In the genomic region with DNA sequence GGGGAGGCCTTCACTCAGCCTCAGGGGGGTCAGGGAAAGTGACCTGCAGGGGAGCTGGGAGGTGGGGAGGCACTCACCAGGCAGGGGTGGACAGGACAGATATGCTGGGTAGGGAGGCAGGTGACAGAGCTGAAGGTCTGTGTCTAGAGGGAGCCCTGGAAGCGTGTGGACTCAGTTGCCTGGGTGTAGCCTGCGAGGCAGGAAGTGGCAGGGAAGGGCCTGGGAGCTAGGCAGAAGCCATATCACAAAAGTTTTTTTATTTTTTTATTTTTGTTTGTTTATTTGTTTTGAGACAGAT, we compare ENCODE assay signal across 1 cellular context.
TF ChIP-seq lines count a peak whose summit lies in the region.

No MANE protein-coding gene starts in this region.

TF ChIP-seq in HepG2, 621 proteins besides CTCF, POLR2A, EP300 and RAD21:
- no peak for TF ChIP-seq JUNB (CRISPR knock-in tag; IDR thresholded peaks at IDR 0.05; ENCODE audit: borderline replicate concordance)
- no peak for TF ChIP-seq SRY (CRISPR knock-in tag; IDR thresholded peaks at IDR 0.05)
- TF ChIP-seq, protein P1, sequence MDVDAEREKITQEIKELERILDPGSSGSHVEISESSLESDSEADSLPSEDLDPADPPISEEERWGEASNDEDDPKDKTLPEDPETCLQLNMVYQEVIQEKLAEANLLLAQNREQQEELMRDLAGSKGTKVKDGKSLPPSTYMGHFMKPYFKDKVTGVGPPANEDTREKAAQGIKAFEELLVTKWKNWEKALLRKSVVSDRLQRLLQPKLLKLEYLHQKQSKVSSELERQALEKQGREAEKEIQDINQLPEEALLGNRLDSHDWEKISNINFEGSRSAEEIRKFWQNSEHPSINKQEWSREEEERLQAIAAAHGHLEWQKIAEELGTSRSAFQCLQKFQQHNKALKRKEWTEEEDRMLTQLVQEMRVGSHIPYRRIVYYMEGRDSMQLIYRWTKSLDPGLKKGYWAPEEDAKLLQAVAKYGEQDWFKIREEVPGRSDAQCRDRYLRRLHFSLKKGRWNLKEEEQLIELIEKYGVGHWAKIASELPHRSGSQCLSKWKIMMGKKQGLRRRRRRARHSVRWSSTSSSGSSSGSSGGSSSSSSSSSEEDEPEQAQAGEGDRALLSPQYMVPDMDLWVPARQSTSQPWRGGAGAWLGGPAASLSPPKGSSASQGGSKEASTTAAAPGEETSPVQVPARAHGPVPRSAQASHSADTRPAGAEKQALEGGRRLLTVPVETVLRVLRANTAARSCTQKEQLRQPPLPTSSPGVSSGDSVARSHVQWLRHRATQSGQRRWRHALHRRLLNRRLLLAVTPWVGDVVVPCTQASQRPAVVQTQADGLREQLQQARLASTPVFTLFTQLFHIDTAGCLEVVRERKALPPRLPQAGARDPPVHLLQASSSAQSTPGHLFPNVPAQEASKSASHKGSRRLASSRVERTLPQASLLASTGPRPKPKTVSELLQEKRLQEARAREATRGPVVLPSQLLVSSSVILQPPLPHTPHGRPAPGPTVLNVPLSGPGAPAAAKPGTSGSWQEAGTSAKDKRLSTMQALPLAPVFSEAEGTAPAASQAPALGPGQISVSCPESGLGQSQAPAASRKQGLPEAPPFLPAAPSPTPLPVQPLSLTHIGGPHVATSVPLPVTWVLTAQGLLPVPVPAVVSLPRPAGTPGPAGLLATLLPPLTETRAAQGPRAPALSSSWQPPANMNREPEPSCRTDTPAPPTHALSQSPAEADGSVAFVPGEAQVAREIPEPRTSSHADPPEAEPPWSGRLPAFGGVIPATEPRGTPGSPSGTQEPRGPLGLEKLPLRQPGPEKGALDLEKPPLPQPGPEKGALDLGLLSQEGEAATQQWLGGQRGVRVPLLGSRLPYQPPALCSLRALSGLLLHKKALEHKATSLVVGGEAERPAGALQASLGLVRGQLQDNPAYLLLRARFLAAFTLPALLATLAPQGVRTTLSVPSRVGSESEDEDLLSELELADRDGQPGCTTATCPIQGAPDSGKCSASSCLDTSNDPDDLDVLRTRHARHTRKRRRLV (CRISPR knock-in tag; IDR thresholded peaks at IDR 0.05) = no peak
- no peak for TF ChIP-seq SP2 (CRISPR knock-in tag; IDR thresholded peaks at IDR 0.05)
- TF ChIP-seq, protein P2, sequence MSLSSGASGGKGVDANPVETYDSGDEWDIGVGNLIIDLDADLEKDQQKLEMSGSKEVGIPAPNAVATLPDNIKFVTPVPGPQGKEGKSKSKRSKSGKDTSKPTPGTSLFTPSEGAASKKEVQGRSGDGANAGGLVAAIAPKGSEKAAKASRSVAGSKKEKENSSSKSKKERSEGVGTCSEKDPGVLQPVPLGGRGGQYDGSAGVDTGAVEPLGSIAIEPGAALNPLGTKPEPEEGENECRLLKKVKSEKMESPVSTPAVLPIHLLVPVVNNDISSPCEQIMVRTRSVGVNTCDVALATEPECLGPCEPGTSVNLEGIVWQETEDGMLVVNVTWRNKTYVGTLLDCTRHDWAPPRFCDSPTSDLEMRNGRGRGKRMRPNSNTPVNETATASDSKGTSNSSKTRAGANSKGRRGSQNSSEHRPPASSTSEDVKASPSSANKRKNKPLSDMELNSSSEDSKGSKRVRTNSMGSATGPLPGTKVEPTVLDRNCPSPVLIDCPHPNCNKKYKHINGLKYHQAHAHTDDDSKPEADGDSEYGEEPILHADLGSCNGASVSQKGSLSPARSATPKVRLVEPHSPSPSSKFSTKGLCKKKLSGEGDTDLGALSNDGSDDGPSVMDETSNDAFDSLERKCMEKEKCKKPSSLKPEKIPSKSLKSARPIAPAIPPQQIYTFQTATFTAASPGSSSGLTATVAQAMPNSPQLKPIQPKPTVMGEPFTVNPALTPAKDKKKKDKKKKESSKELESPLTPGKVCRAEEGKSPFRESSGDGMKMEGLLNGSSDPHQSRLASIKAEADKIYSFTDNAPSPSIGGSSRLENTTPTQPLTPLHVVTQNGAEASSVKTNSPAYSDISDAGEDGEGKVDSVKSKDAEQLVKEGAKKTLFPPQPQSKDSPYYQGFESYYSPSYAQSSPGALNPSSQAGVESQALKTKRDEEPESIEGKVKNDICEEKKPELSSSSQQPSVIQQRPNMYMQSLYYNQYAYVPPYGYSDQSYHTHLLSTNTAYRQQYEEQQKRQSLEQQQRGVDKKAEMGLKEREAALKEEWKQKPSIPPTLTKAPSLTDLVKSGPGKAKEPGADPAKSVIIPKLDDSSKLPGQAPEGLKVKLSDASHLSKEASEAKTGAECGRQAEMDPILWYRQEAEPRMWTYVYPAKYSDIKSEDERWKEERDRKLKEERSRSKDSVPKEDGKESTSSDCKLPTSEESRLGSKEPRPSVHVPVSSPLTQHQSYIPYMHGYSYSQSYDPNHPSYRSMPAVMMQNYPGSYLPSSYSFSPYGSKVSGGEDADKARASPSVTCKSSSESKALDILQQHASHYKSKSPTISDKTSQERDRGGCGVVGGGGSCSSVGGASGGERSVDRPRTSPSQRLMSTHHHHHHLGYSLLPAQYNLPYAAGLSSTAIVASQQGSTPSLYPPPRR (CRISPR knock-in tag; IDR thresholded peaks at IDR 0.05; ENCODE audit: borderline replicate concordance) = no peak
- TF ChIP-seq PCBP1 (IDR thresholded peaks at IDR 0.05; ENCODE audit: borderline replicate concordance, low read depth, low read length) = no peak
- TF ChIP-seq ZSCAN12 (CRISPR knock-in tag; IDR thresholded peaks at IDR 0.05) = no peak
- TF ChIP-seq, protein P3, sequence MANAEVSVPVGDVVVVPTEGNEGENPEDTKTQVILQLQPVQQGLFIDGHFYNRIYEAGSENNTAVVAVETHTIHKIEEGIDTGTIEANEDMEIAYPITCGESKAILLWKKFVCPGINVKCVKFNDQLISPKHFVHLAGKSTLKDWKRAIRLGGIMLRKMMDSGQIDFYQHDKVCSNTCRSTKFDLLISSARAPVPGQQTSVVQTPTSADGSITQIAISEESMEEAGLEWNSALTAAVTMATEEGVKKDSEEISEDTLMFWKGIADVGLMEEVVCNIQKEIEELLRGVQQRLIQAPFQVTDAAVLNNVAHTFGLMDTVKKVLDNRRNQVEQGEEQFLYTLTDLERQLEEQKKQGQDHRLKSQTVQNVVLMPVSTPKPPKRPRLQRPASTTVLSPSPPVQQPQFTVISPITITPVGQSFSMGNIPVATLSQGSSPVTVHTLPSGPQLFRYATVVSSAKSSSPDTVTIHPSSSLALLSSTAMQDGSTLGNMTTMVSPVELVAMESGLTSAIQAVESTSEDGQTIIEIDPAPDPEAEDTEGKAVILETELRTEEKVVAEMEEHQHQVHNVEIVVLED (CRISPR knock-in tag; IDR thresholded peaks at IDR 0.05; ENCODE audit: borderline replicate concordance) = no peak
- no peak for TF ChIP-seq CREB1 (IDR thresholded peaks at IDR 0.05)
- no peak for TF ChIP-seq CREB1 (CRISPR knock-in tag; IDR thresholded peaks at IDR 0.05)
- TF ChIP-seq MTA1 (CRISPR knock-in tag; IDR thresholded peaks at IDR 0.05; ENCODE audit: borderline replicate concordance) = no peak
- TF ChIP-seq GTF3A (CRISPR knock-in tag; conservative IDR thresholded peaks at IDR 0.05) = no peak
- TF ChIP-seq, protein P4, sequence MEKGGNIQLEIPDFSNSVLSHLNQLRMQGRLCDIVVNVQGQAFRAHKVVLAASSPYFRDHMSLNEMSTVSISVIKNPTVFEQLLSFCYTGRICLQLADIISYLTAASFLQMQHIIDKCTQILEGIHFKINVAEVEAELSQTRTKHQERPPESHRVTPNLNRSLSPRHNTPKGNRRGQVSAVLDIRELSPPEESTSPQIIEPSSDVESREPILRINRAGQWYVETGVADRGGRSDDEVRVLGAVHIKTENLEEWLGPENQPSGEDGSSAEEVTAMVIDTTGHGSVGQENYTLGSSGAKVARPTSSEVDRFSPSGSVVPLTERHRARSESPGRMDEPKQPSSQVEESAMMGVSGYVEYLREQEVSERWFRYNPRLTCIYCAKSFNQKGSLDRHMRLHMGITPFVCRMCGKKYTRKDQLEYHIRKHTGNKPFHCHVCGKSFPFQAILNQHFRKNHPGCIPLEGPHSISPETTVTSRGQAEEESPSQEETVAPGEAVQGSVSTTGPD (CRISPR knock-in tag; IDR thresholded peaks at IDR 0.05) = no peak
- no peak for TF ChIP-seq SNAPC2 (CRISPR knock-in tag; IDR thresholded peaks at IDR 0.05)
- no peak for TF ChIP-seq NR2F2 (IDR thresholded peaks at IDR 0.05; ENCODE audit: borderline replicate concordance, low read depth)
- TF ChIP-seq, protein P5, sequence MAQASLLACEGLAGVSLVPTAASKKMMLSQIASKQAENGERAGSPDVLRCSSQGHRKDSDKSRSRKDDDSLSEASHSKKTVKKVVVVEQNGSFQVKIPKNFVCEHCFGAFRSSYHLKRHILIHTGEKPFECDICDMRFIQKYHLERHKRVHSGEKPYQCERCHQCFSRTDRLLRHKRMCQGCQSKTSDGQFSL (CRISPR knock-in tag; IDR thresholded peaks at IDR 0.05) = no peak
- no peak for TF ChIP-seq PRMT3 (CRISPR knock-in tag; IDR thresholded peaks at IDR 0.05; ENCODE audit: borderline replicate concordance, low read depth)
- no peak for TF ChIP-seq LCORL (IDR thresholded peaks at IDR 0.05)
- no peak for TF ChIP-seq LCORL (CRISPR knock-in tag; IDR thresholded peaks at IDR 0.05)
- TF ChIP-seq SIN3B (IDR thresholded peaks at IDR 0.05; ENCODE audit: low read length) = no peak
